ENCODE assay signal across 1 cellular context in the genomic region with DNA sequence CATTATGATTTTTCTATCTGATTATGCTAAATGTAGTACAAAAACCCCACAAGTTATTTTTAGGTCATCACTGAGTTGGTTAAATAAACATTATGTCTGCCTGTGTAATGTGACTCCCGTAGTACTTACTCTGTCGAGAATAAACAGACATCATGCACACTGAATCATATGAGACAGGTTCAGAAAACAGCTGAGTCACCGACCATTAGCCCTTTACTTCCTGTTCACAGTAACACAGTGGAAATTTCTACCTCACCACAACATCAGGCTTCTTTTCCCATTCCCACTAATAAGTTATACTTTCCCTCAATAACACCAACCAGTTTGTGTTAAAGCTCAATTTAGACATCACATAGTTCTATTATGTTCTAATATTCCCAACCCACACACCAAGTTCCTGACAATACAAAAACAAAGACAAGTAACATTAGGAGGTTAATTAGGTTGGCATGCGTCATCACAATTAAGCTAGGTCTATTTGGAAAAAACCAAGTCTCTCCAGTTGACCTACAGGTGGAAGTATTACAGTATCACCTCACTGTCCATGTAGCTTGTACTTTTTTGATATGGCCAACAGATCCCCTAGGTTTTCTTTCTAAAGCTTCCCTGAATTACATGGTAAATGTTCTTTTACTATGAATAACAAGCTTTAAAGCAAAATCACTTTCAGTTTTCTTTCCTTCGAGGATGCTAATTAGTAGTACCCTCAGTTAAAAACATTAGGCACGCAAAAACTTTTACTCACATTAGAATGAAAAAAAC.
A peak's percentile ranks its signal among the peaks of the same experiment; 100 is the strongest.
TF ChIP-seq lines count a peak whose summit lies in the region.

No MANE protein-coding gene starts in this region.

TF ChIP-seq in SK-N-SH, 30 proteins besides CTCF, POLR2A, EP300 and RAD21 (continued from another document):
- TF ChIP-seq, protein P1, sequence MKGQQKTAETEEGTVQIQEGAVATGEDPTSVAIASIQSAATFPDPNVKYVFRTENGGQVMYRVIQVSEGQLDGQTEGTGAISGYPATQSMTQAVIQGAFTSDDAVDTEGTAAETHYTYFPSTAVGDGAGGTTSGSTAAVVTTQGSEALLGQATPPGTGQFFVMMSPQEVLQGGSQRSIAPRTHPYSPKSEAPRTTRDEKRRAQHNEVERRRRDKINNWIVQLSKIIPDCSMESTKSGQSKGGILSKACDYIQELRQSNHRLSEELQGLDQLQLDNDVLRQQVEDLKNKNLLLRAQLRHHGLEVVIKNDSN (IDR thresholded peaks at IDR 0.05; ENCODE audit: borderline replicate concordance, low read depth): no peak
- TF ChIP-seq RFX5 (IDR thresholded peaks at IDR 0.05; ENCODE audit: low read length) (no peak), FOSL2 (IDR thresholded peaks at IDR 0.05; ENCODE audit: borderline replicate concordance, low read depth) (peak; percentile 95), NFIC (IDR thresholded peaks at IDR 0.05; ENCODE audit: borderline replicate concordance) (peak; percentile 46; the same call in 1 of the 2 replicates), JUND (IDR thresholded peaks at IDR 0.05) (peak; percentile 94), SIN3A (IDR thresholded peaks at IDR 0.05; ENCODE audit: borderline replicate concordance, low read depth, low read length) (peak; percentile 90; the same call in 1 of the 2 replicates), CHD2 (IDR thresholded peaks at IDR 0.05; ENCODE audit: low read length, partially characterized antibody) (peak; percentile 62)
